In the genomic region with DNA sequence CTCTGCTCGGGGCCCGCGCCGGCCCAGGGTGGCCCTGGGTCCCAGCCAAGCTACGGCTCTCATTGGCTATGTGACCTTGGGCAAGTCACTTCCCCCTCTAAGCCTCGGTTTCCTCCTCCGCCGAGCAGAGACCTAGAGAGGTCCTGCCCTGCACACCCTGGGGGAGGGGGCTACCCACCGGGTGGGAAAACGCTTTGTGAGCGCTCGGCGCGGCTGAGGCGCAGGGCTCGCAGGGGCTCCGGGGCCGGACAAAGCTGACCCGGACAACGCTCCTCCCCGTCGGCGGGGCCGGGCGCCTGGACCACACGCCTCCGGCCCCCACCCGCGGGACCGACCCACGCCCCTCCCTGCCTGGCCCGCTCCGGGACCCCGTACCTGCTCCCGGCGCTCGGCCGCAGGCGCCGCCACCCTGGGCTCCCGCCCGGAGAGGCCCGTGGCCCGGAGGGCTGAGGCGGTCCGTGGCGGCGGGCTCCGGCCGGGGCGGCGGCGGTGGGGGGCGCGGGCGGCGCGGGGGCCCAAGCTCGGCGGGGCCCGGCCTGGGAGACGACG, we compare ENCODE assay signal across 1 cellular context.
TF ChIP-seq lines count a peak whose summit lies in the region.

No MANE protein-coding gene starts in this region.

TF ChIP-seq in GM23338, 12 proteins besides CTCF, POLR2A, EP300 and RAD21 (continued from another document):
- TF ChIP-seq JUNB (IDR thresholded peaks at IDR 0.05; ENCODE audit: unreplicated experiment) (no peak), NANOG (IDR thresholded peaks at IDR 0.05; ENCODE audit: borderline replicate concordance) (no peak)
